ENCODE assay signal across 30 cellular contexts in the genomic region with DNA sequence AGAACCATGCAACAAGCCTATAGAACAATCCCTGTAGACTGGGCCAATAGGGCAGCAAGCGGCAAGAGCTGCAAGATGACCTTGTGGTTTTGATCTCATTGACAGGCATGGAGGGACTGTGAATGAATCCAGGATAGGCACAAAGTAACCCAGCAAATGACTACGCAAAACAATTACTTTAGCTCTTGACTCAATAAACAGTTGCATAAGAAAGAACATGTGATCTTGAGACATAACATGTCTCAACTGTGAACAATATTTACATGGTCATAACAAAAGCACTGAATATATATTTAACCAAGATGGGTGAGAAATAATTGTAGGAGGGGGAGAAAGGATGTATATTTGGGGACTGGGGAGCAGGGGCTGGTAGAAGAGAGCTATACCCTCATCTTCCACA.
"Had no signal": no experiment of that assay in that cellular context is flagged by ENCODE, and none has a peak within 500 bp of the region (broad histone marks: within the 10 kb centered on the region; RNA-seq: fewer than 3 reads in every experiment).

No MANE protein-coding gene starts in this region.

- H3K36me3 ChIP-seq: brain microvascular endothelial cell, heart left ventricle, left lung, lower lobe of right lung, neural progenitor cell, right atrium auricular region, suprapubic skin, tibial artery, upper lobe of right lung, WERI-Rb-1 had no signal

- H3K4me2 ChIP-seq: neural progenitor cell had no signal

- ATAC-seq: activated CD4-positive, CD25-positive, alpha-beta regulatory T cell treated with anti-CD3 and anti-CD28 coated beads, Interleukin-2, amount 50 U/mL, for 24 hours; foreskin keratinocyte; heart left ventricle; left lung; lower lobe of right lung; natural killer cell; upper lobe of right lung had no signal

- H3K36me3 Mint-ChIP-seq: activated naive CD8-positive, alpha-beta T cell treated with anti-CD3 and anti-CD28 coated beads for 36 hours; natural killer cell; neural progenitor cell had no signal

- H3K9me3 ChIP-seq: heart left ventricle, left lung, lower lobe of right lung, right atrium auricular region, suprapubic skin, tibial artery, upper lobe of right lung had no signal

- H3K4me1 Mint-ChIP-seq: activated naive CD8-positive, alpha-beta T cell treated with anti-CD3 and anti-CD28 coated beads for 36 hours; endodermal cell; natural killer cell had no signal

- DNase-seq: activated CD4-positive, alpha-beta T cell treated with anti-CD3 and anti-CD28 coated beads for 48 hours; activated CD4-positive, alpha-beta T cell treated with anti-CD3 and anti-CD28 coated beads, Interleukin-2, amount 50 U/mL, for 48 hours; activated CD8-positive, alpha-beta memory T cell treated with anti-CD3 and anti-CD28 coated beads for 24 hours; activated effector memory CD4-positive, alpha-beta T cell treated with Interleukin-2 at 50 U/mL for 16 hours; activated naive CD4-positive, alpha-beta T cell treated with anti-CD3 and anti-CD28 coated beads for 36 hours; activated naive CD8-positive, alpha-beta T cell treated with anti-CD3 and anti-CD28 coated beads for 36 hours; amniotic stem cell; brain microvascular endothelial cell; central memory CD4-positive, alpha-beta T cell; endodermal cell; heart left ventricle; hypothalamus; left lung; lower lobe of right lung; mesendoderm; natural killer cell; occipital lobe; stimulated activated CD4-positive, alpha-beta T cell treated with anti-CD3 and anti-CD28 coated beads, Interleukin-15, amount 100 ng/mL, for 24 hours; stimulated activated CD4-positive, alpha-beta T cell treated with anti-CD3 and anti-CD28 coated beads, Interleukin-2, amount 100 ng/mL, for 24 hours; stimulated activated naive CD4-positive, alpha-beta T cell; tibial artery; upper lobe of right lung; WERI-Rb-1 had no signal

- H3K4me1 ChIP-seq: foreskin keratinocyte, heart left ventricle, left lung, lower lobe of right lung, neural progenitor cell, right atrium auricular region, suprapubic skin, tibial artery, upper lobe of right lung had no signal

- H3K4me3 ChIP-seq: heart left ventricle, left lung, lower lobe of right lung, neural progenitor cell, right atrium auricular region, suprapubic skin, tibial artery, upper lobe of right lung had no signal

- H3K27me3 ChIP-seq: brain microvascular endothelial cell, heart left ventricle, left lung, neural progenitor cell, right atrium auricular region, suprapubic skin, tibial artery, upper lobe of right lung had no signal

- H3K4me3 Mint-ChIP-seq: activated naive CD4-positive, alpha-beta T cell treated with anti-CD3 and anti-CD28 coated beads for 36 hours; activated naive CD8-positive, alpha-beta T cell treated with anti-CD3 and anti-CD28 coated beads for 36 hours; dendritic cell treated with granulocyte-macrophage colony-stimulating factor and Interleukin-4, amounts not matched to agents 40 ng/mL and 50 ng/mL, for 4 days; endodermal cell; natural killer cell; neural progenitor cell had no signal

- H3K9me3 Mint-ChIP-seq: activated naive CD4-positive, alpha-beta T cell treated with anti-CD3 and anti-CD28 coated beads for 36 hours; activated naive CD8-positive, alpha-beta T cell treated with anti-CD3 and anti-CD28 coated beads for 36 hours; dendritic cell treated with granulocyte-macrophage colony-stimulating factor and Interleukin-4, amounts not matched to agents 40 ng/mL and 50 ng/mL, for 4 days; endodermal cell; natural killer cell; neural progenitor cell had no signal

- H3K27ac Mint-ChIP-seq: activated naive CD4-positive, alpha-beta T cell treated with anti-CD3 and anti-CD28 coated beads for 36 hours; activated naive CD8-positive, alpha-beta T cell treated with anti-CD3 and anti-CD28 coated beads for 36 hours; dendritic cell treated with granulocyte-macrophage colony-stimulating factor and Interleukin-4, amounts not matched to agents 40 ng/mL and 50 ng/mL, for 4 days; endodermal cell; natural killer cell; neural progenitor cell had no signal

- H3K27me3 Mint-ChIP-seq: activated naive CD8-positive, alpha-beta T cell treated with anti-CD3 and anti-CD28 coated beads for 36 hours had no signal

- H2AFZ ChIP-seq: neural progenitor cell had no signal

- FAIRE-seq: astrocyte had no signal

- H3K27ac ChIP-seq: brain microvascular endothelial cell, foreskin keratinocyte, heart left ventricle, left lung, lower lobe of right lung, neural progenitor cell, right atrium auricular region, suprapubic skin, tibial artery, upper lobe of right lung, WERI-Rb-1 had no signal

- H3K9ac ChIP-seq: neural progenitor cell had no signal
